In genomic region chr20:57500235-57500634, GRCh38 we compare ENCODE assay signal across 30 cellular contexts. TPM values are rescaled to one million over a fixed set of nuclear protein-coding genes. Genes with fewer than 3 reads are reported as not detected.
"Had no signal": no experiment of that assay in that cellular context is flagged by ENCODE, and none has a peak within 500 bp of the region (broad histone marks: within the 10 kb centered on the region; RNA-seq: fewer than 3 reads in every experiment).

No MANE protein-coding gene starts in this region.

- ATAC-seq: activated T-cell treated with anti-CD3 and anti-CD28 coated beads, Interleukin-2, amount 50 U/mL, for 4 hours; SK-N-SH treated with all-trans-retinoic acid at 6 μM for 48 hours had no signal

- DNase-seq: activated B cell treated with CpG ODN at 0.5 μM for 24 hours; activated CD4-positive, alpha-beta memory T cell treated with anti-CD3 and anti-CD28 coated beads for 36 hours; activated CD4-positive, alpha-beta T cell treated with anti-CD3 and anti-CD28 coated beads for 4 hours; activated CD4-positive, alpha-beta T cell treated with anti-CD3 and anti-CD28 coated beads, Interleukin-2, amount 50 U/mL, for 1 hour; activated CD4-positive, CD25-positive, alpha-beta regulatory T cell treated with anti-CD3 and anti-CD28 coated beads, Interleukin-2, amount 50 U/mL, for 72 hours; activated CD8-positive, alpha-beta memory T cell treated with anti-CD3 and anti-CD28 coated beads, Interleukin-2, amount 50 U/mL, for 4 hours; activated effector memory CD4-positive, alpha-beta T cell treated with Interleukin-2 at 50 U/mL for 16 hours; activated naive CD4-positive, alpha-beta T cell treated with anti-CD3 and anti-CD28 coated beads, Interleukin-2, amount 50 U/mL, for 16 hours; activated naive CD8-positive, alpha-beta T cell treated with anti-CD3 and anti-CD28 coated beads for 36 hours; activated T-cell treated with anti-CD3 and anti-CD28 coated beads for 4 hours; activated T-cell treated with anti-CD3 and anti-CD28 coated beads, Interleukin-2, amount 50 U/mL, for 4 hours; amniotic stem cell; aorta; brain microvascular endothelial cell; NCI-H1092; NCI-H187; NCI-H2107; NCI-H2171; NCI-H510A; NCI-H526; NCI-H748 treated with DMSO at 0.1 percent for 48 hours; OCI-M1; SHP77 treated with DMSO at 0.1 percent for 48 hours; SW 1271; T-helper 1 cell; T-helper 2 cell; T-helper 9 cell had no signal

- H3K36me3 ChIP-seq: brain microvascular endothelial cell had no signal

- H3K27ac ChIP-seq: brain microvascular endothelial cell, VCaP had no signal

RNA-seq across cellular contexts. Expression of gene CTCFL, which starts 24.7 kb away (rescaled TPM):
- total RNA-seq: activated B cell treated with CpG ODN at 0.5 μM for 24 hours; activated CD4-positive, alpha-beta memory T cell treated with anti-CD3 and anti-CD28 coated beads for 36 hours; activated naive CD8-positive, alpha-beta T cell treated with anti-CD3 and anti-CD28 coated beads for 36 hours; aorta; MCF 10A had no signal
- polyA plus RNA-seq: aorta had no signal
